Comparison of ENCODE assay signal across 18 cellular contexts in the genomic region with DNA sequence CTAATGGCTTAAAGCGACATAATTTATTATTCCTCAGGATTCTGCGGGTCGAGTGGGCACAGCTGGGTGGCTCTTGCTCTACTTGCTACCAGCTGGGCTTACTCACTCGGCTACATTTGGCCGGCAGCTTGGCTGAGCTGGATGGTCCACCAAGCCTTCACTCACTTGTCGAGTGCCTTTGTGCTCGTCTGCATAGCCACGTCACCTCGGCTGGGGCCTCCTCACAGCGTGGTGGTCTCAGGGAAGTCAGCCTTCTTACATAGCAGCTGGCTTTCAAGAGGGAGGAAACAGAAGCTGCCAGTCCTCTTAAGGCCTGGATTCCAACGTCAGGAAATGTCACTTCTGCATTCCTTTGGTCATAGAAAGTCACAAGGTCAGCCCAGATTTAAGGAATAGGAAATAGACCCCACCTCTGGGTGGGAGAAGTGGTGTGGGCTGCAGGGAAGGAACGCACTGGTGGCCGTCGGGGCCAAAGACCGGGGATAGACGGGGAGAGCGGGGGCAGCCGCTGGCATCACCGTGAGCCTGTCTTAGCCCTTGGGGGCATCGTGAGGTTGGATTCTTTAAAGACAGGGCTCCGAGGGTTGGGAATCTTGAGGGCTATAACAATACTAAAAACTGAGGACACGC.
DNase-seq lines count a peak whose midpoint lies in the region; ATAC-seq lines count a peak whose summit lies in the region.
"Had no signal": no experiment of that assay in that cellular context is flagged by ENCODE, and none has a peak within 500 bp of the region (broad histone marks: within the 10 kb centered on the region; RNA-seq: fewer than 3 reads in every experiment).

No MANE protein-coding gene starts in this region.

- intact Hi-C loops in sciatic nerve (cut with DNase I): no loop called here

- no peak overlapping the region for H3K4me3 Mint-ChIP-seq in stimulated activated naive B cell treated with anti-CD40 and anti-IgM and Interleukin-4, amounts not matched to agents 10 μg/mL and 1 μg/mL and 100 μg/mL, for 72 hours
- no peak overlapping the region for H3K4me3 Mint-ChIP-seq in activated naive CD8-positive, alpha-beta T cell treated with anti-CD3 and anti-CD28 coated beads for 36 hours
- H3K4me3 Mint-ChIP-seq: stimulated activated effector memory CD8-positive, alpha-beta T cell treated with anti-CD3 and anti-CD28 coated beads, Interleukin-12 subunit alpha, Interleukin-12 subunit beta, amount 100 ng/mL, for 72 hours; T-helper 2 cell treated with Interferon-gamma antibody and Interleukin-4, amounts not matched to agents 5 μg/mL and 100 μg/mL, for 36 hours had no signal

- H3K36me3 Mint-ChIP-seq in stimulated activated naive B cell treated with anti-CD40 and anti-IgM and Interleukin-4, amounts not matched to agents 10 μg/mL and 1 μg/mL and 100 μg/mL, for 72 hours: no peaks in the 10 kb centered on the region
- no peaks in the 10 kb centered on the region for H3K36me3 Mint-ChIP-seq in activated naive CD8-positive, alpha-beta T cell treated with anti-CD3 and anti-CD28 coated beads for 36 hours
- H3K36me3 Mint-ChIP-seq: stimulated activated effector memory CD8-positive, alpha-beta T cell treated with anti-CD3 and anti-CD28 coated beads, Interleukin-12 subunit alpha, Interleukin-12 subunit beta, amount 100 ng/mL, for 72 hours had no signal

- peaks cover 16 to 20% of the 10 kb centered on the region in 2 donors for H3K27me3 Mint-ChIP-seq in stimulated activated naive B cell treated with anti-CD40 and anti-IgM and Interleukin-4, amounts not matched to agents 10 μg/mL and 1 μg/mL and 100 μg/mL, for 72 hours
- peaks cover 14% of the 10 kb centered on the region for H3K27me3 Mint-ChIP-seq in activated naive CD8-positive, alpha-beta T cell treated with anti-CD3 and anti-CD28 coated beads for 36 hours

- peak; percentile 12 for DNase-seq in NCI-H1092 treated with DMSO at 0.1 percent for 48 hours (lab: John Stamatoyannopoulos, UW)
- no peak for DNase-seq in NCI-H1092 (lab: John Stamatoyannopoulos, UW)
- DNase-seq in NCI-H1048 (lab: John Stamatoyannopoulos, UW): peak; percentile 50
- peak; percentile 91 for DNase-seq in left kidney (ENCODE audit: low read depth, low spot score)
- DNase-seq in sciatic nerve (ENCODE audit: low spot score): no peak
- no peak for DNase-seq in stimulated activated naive B cell treated with anti-CD40 and anti-IgM and Interleukin-4, amounts not matched to agents 10 μg/mL and 1 μg/mL and 100 μg/mL, for 72 hours
- DNase-seq in activated naive CD8-positive, alpha-beta T cell treated with anti-CD3 and anti-CD28 coated beads for 36 hours: no peak
- DNase-seq: 8988T; activated effector memory CD4-positive, alpha-beta T cell treated with Interleukin-2 at 50 U/mL for 16 hours; C1 segment of cervical spinal cord; DMS53; NCI-H82; stimulated activated CD4-positive, alpha-beta T cell treated with anti-CD3 and anti-CD28 coated beads, Interleukin-12 subunit alpha, Interleukin-12 subunit beta, amount 100 ng/mL, for 4 hours; tibial artery had no signal

- peak; percentile 17 for ATAC-seq in sciatic nerve
- no peak for ATAC-seq in stimulated activated naive B cell treated with anti-CD40 and anti-IgM and Interleukin-4, amounts not matched to agents 10 μg/mL and 1 μg/mL and 100 μg/mL, for 72 hours (replicated peaks)
- no peak for ATAC-seq in HG03097 (IDR thresholded peaks at IDR 0.05; ENCODE audit: low FRiP score, unreplicated experiment)
- ATAC-seq: activated CD4-positive, CD25-positive, alpha-beta regulatory T cell treated with anti-CD3 and anti-CD28 coated beads, Interleukin-2, amount 50 U/mL, for 24 hours; stimulated activated effector memory CD8-positive, alpha-beta T cell treated with anti-CD3 and anti-CD28 coated beads, Interleukin-12 subunit alpha, Interleukin-12 subunit beta, amount 100 ng/mL, for 72 hours had no signal

- H3K9me3 Mint-ChIP-seq in stimulated activated naive B cell treated with anti-CD40 and anti-IgM and Interleukin-4, amounts not matched to agents 10 μg/mL and 1 μg/mL and 100 μg/mL, for 72 hours: peaks cover 0 to 1% of the 10 kb centered on the region in 2 donors
- no peaks in the 10 kb centered on the region for H3K9me3 Mint-ChIP-seq in activated naive CD8-positive, alpha-beta T cell treated with anti-CD3 and anti-CD28 coated beads for 36 hours
- H3K9me3 Mint-ChIP-seq: stimulated activated effector memory CD8-positive, alpha-beta T cell treated with anti-CD3 and anti-CD28 coated beads, Interleukin-12 subunit alpha, Interleukin-12 subunit beta, amount 100 ng/mL, for 72 hours; T-helper 2 cell treated with Interferon-gamma antibody and Interleukin-4, amounts not matched to agents 5 μg/mL and 100 μg/mL, for 36 hours had no signal

- H3K4me1 Mint-ChIP-seq in stimulated activated naive B cell treated with anti-CD40 and anti-IgM and Interleukin-4, amounts not matched to agents 10 μg/mL and 1 μg/mL and 100 μg/mL, for 72 hours: no peaks in the 10 kb centered on the region
- no peaks in the 10 kb centered on the region for H3K4me1 Mint-ChIP-seq in activated naive CD8-positive, alpha-beta T cell treated with anti-CD3 and anti-CD28 coated beads for 36 hours
- H3K4me1 Mint-ChIP-seq: stimulated activated effector memory CD8-positive, alpha-beta T cell treated with anti-CD3 and anti-CD28 coated beads, Interleukin-12 subunit alpha, Interleukin-12 subunit beta, amount 100 ng/mL, for 72 hours had no signal

- no peak overlapping the region for H3K27ac Mint-ChIP-seq in stimulated activated naive B cell treated with anti-CD40 and anti-IgM and Interleukin-4, amounts not matched to agents 10 μg/mL and 1 μg/mL and 100 μg/mL, for 72 hours
- H3K27ac Mint-ChIP-seq in activated naive CD8-positive, alpha-beta T cell treated with anti-CD3 and anti-CD28 coated beads for 36 hours: no peak overlapping the region
- H3K27ac Mint-ChIP-seq: stimulated activated effector memory CD8-positive, alpha-beta T cell treated with anti-CD3 and anti-CD28 coated beads, Interleukin-12 subunit alpha, Interleukin-12 subunit beta, amount 100 ng/mL, for 72 hours; T-helper 2 cell treated with Interferon-gamma antibody and Interleukin-4, amounts not matched to agents 5 μg/mL and 100 μg/mL, for 36 hours had no signal

Comparison
In these comparisons a context has a peak if more than half of its experiments do, and no peak if none do; other contexts are left out.
1. DNase-seq: peak in NCI-H1092 treated with DMSO at 0.1 percent for 48 hours (single experiment), NCI-H1048 (single experiment) and left kidney (single experiment); none in NCI-H1092 (single experiment), sciatic nerve (single experiment), stimulated activated naive B cell treated with anti-CD40 and anti-IgM and Interleukin-4, amounts not matched to agents 10 μg/mL and 1 μg/mL and 100 μg/mL, for 72 hours (single experiment) and activated naive CD8-positive, alpha-beta T cell treated with anti-CD3 and anti-CD28 coated beads for 36 hours (single experiment).